In the genomic region with DNA sequence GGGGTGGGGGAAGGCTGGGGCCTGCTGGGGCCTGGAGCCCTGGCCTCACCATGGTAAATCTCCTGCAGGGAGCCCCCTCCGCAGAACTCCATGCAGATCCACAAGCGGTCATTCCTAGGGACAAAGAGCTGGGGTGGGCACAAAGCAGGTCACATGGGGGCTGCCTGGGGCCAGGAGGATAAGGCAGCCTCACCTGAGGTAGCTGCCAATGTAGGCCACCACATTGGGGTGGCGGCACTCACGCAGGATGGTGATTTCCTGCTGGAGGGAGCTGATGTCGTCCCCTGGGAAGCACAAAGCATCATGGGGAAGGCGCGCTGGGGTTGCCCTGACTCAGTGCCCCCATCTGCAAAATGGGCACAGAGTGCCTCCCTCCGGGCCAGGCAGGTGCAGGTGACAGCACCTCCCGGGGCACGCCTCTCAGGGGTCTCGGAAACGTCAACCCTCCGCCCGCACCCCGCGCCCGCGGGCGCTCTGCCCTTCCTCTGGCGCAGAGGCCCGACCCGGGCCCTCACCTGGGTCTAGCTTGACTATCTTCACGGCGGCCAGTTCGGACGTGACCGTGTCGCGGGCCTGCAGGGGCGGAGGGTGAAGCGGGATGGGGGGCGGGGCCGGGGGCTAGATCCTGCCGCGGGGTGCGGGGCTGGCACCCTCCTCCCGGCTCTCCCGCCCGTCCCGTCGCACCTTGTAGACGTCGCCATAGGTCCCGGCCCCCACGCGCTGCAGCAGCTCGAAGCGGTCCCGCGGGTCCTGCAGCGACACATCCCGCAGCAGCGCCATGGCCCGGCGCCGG, we compare ENCODE assay signal across 9 cellular contexts. TPM values are rescaled to one million over a fixed set of nuclear protein-coding genes. Genes with fewer than 3 reads are reported as not detected.
A peak's percentile ranks its signal among the peaks of the same experiment; 100 is the strongest.
DNase-seq lines count a peak whose midpoint lies in the region; ATAC-seq and TF ChIP-seq lines count a peak whose summit lies in the region.
"Had no signal": no experiment of that assay in that cellular context is flagged by ENCODE, and none has a peak within 500 bp of the region (broad histone marks: within the 10 kb centered on the region; RNA-seq: fewer than 3 reads in every experiment).

No MANE protein-coding gene starts in this region.

- peak; percentile 39 for DNase-seq in COLO668 (lab: John Stamatoyannopoulos, UW; ENCODE audit: unreplicated experiment)
- no peak for DNase-seq in PC-9
- DNase-seq in mammary epithelial cell = no peak
- DNase-seq in type B pancreatic cell (ENCODE audit: extremely low spot score, unreplicated experiment) = no peak
- no peak for DNase-seq in islet precursor cell

- peaks cover 24% of the 10 kb centered on the region for H3F3A ChIP-seq in PC-9 (ENCODE audit: insufficient read depth, low read depth)

- no peaks in the 10 kb centered on the region for H3K27me3 Mint-ChIP-seq in type B pancreatic cell

- ATAC-seq in GM21576 (IDR thresholded peaks at IDR 0.05; ENCODE audit: unreplicated experiment) (peak; percentile 18), GM18870 (IDR thresholded peaks at IDR 0.05; ENCODE audit: unreplicated experiment) (no peak)

- peak overlapping the region; percentile 64 for H3K4me3 ChIP-seq in PC-9
- H3K4me3 ChIP-seq in mammary epithelial cell (replicated peaks in 1 of 3; ENCODE audit: insufficient read depth in 1 of 3, low read depth in 2 of 3, low read length in 3 of 3) = peak overlapping the region; percentile 7 to 62 (median 54)
- peak overlapping the region; percentile 52 to 67 for H3K4me3 ChIP-seq in mucosa of rectum (ENCODE audit: low read length in 2 of 2)

- dilution Hi-C loops in mammary epithelial cell (cut with HindIII; ENCODE audit: low sequenced_read_pairs) = no loop called here

- no peaks in the 10 kb centered on the region for H3K79me2 ChIP-seq in PC-9 (ENCODE audit: low read depth)
- no peaks in the 10 kb centered on the region for H3K79me2 ChIP-seq in mammary epithelial cell (ENCODE audit: insufficient read depth, low read length)

- H3K4me2 ChIP-seq in PC-9 (peak overlapping the region; percentile 66), mammary epithelial cell (ENCODE audit: insufficient read depth, low read depth, low read length) (peak overlapping the region; percentile 76)

- peak overlapping the region; percentile 80; the same call in 1 of the 2 replicates for H2AFZ ChIP-seq in PC-9
- peak overlapping the region; percentile 61 for H2AFZ ChIP-seq in mammary epithelial cell (ENCODE audit: low read depth, low read length)

- no peaks in the 10 kb centered on the region for H3K27me3 ChIP-seq in PC-9 (ENCODE audit: insufficient read depth, low read depth)
- no peaks in the 10 kb centered on the region for H3K27me3 ChIP-seq in mammary epithelial cell (ENCODE audit: insufficient read depth, low read length)
- H3K27me3 ChIP-seq in mucosa of rectum (ENCODE audit: control insufficient read depth in 2 of 2, insufficient read depth in 2 of 2, low read length in 2 of 2) = no peaks in the 10 kb centered on the region

- no peaks in the 10 kb centered on the region for H3K9me3 Mint-ChIP-seq in type B pancreatic cell

- H3K36me3 ChIP-seq in PC-9 (ENCODE audit: low read depth) (peaks cover 1% of the 10 kb centered on the region; the same call in 1 of the 2 replicates), mammary epithelial cell (ENCODE audit: insufficient read depth, low read length) (no peaks in the 10 kb centered on the region), mucosa of rectum (ENCODE audit: control insufficient read depth in 2 of 2, insufficient read depth in 2 of 2, low read length in 2 of 2) (peaks cover 4 to 15% of the 10 kb centered on the region in 2 donors)

- POLR2A ChIA-PET in PC-9 (lab: Charles Lee; ENCODE audit: unreplicated experiment) = interaction anchor here (0.6 kb wide), 2 partner anchors 24 to 320 kb away, joined by 3 to 9 read pairs; partner anchors contain the start of genes FAU, MRPL49 and SF1

- H3K9me2 ChIP-seq in PC-9 (ENCODE audit: insufficient read depth) = no peaks in the 10 kb centered on the region

- intact Hi-C loops in PC-9 (cut with micrococcal nuclease; ENCODE audit: unreplicated experiment) (loop anchor here (1.0 kb wide), 1 partner anchor 41 kb away; no protein-coding TSS in a partner anchor), mammary epithelial cell (cut with micrococcal nuclease) (loop anchor here (1.0 kb wide), 1 partner anchor 40 kb away; no protein-coding TSS in a partner anchor)

- H3K27ac ChIP-seq in PC-9 (no peak overlapping the region), mammary epithelial cell (ENCODE audit: insufficient read depth, low read depth, low read length) (no peak overlapping the region), mucosa of rectum (ENCODE audit: low read depth in 2 of 2, low read length in 2 of 2) (peak overlapping the region in 1 of 2 donors; percentile 58)

- H3K9me3 ChIP-seq in PC-9 (ENCODE audit: insufficient read depth, low read depth) (no peaks in the 10 kb centered on the region), mammary epithelial cell (replicated peaks; ENCODE audit: insufficient read depth, low read length) (no peaks in the 10 kb centered on the region), mucosa of rectum (ENCODE audit: control insufficient read depth in 2 of 2, low read length in 2 of 2) (no peaks in the 10 kb centered on the region)

- no peak overlapping the region for H3K9ac ChIP-seq in mammary epithelial cell (ENCODE audit: insufficient read depth, low read length)
- H3K9ac ChIP-seq in mucosa of rectum (ENCODE audit: low read depth in 1 of 2, low read length in 2 of 2) = peak overlapping the region; percentile 14 to 41

- no peaks in the 10 kb centered on the region for H3K36me3 Mint-ChIP-seq in type B pancreatic cell

- no peak overlapping the region for H3K27ac Mint-ChIP-seq in type B pancreatic cell

- TSS peak; percentile 12 for BruUV-seq in PC-9 (replicated peaks; lab: Mats Ljungman, UMichigan)
- BruUV-seq in mammary epithelial cell (replicated peaks; lab: Mats Ljungman, UMichigan) = no TSS peak

- peak overlapping the region; percentile 76 for H3K4me3 Mint-ChIP-seq in type B pancreatic cell

- WGBS in mammary epithelial cell (ENCODE audit: low coverage, missing lambda C conversion rate) = no CpG with 5 or more reads among the region's 56 CpGs

- CTCF ChIA-PET in PC-9 (lab: Charles Lee) (interaction anchor here (0.6 to 1.2 kb wide), 5 partner anchors 41 to 460 kb away, joined by 3 to 6 read pairs (median 5); partner anchors contain the start of gene ZNHIT2), mammary epithelial cell (lab: Charles Lee; ENCODE audit: low non-redundant PET) (interaction anchor here (0.6 kb wide), 1 partner anchor 10 kb away, joined by 9 read pairs; no protein-coding TSS in a partner anchor)

- H4K20me1 ChIP-seq in PC-9 (ENCODE audit: insufficient read depth) (no peaks in the 10 kb centered on the region), mammary epithelial cell (ENCODE audit: insufficient read depth, low read length) (no peaks in the 10 kb centered on the region)

- in situ Hi-C loops in mammary epithelial cell (cut with MboI; ENCODE audit: low sequenced_read_pairs in 2 of 2) = no loop called here

- peaks cover 8% of the 10 kb centered on the region for H3K4me1 Mint-ChIP-seq in type B pancreatic cell (ENCODE audit: unreplicated experiment)

- peaks cover 20% of the 10 kb centered on the region for H3K4me1 ChIP-seq in PC-9 (replicated peaks; ENCODE audit: insufficient read depth)
- peaks cover 14% of the 10 kb centered on the region for H3K4me1 ChIP-seq in mammary epithelial cell (ENCODE audit: insufficient read depth, low read length)
- H3K4me1 ChIP-seq in mucosa of rectum (ENCODE audit: control insufficient read depth in 2 of 2, insufficient read depth in 2 of 2, low read length in 2 of 2) = peaks cover 15 to 18% of the 10 kb centered on the region in 2 donors

- no peak for TF ChIP-seq CTCF in PC-9 (conservative IDR thresholded peaks at IDR 0.05)
- no peak for TF ChIP-seq CTCF in mammary epithelial cell (conservative IDR thresholded peaks at IDR 0.05 in 1 of 2, IDR thresholded peaks at IDR 0.05 in 1 of 2; ENCODE audit: extremely low read depth in 1 of 2, insufficient read depth in 1 of 2, low read depth in 1 of 2, low read length in 2 of 2)
- no peak for TF ChIP-seq CTCF in type B pancreatic cell (conservative IDR thresholded peaks at IDR 0.05)

RNA-seq across cellular contexts. Expression of gene MAP4K2, which starts 0.4 kb away (rescaled TPM):
- total RNA-seq in PC-9 (2021) (32.6 and 34.3 TPM in 2 replicates), mammary epithelial cell (10 to 100 TPM; 15.4 to 15.5 TPM), type B pancreatic cell (ENCODE audit: low replicate concordance) (8.6 and 20.2 TPM in 2 replicates)
- 7.9 TPM for polyA plus RNA-seq in mammary epithelial cell
- 41.4 TPM for polyA minus RNA-seq in mammary epithelial cell

RNA-seq across cellular contexts. Expression of gene MEN1, which starts 7.8 kb away (rescaled TPM):
- total RNA-seq in PC-9 (2021) = 48.7 and 61.6 TPM in 2 replicates
- total RNA-seq in mammary epithelial cell = 10 to 100 TPM; 20.7 to 35.7 TPM
- polyA plus RNA-seq in mammary epithelial cell = 24.7 TPM
- 23.4 TPM for polyA minus RNA-seq in mammary epithelial cell
- 35.5 and 50.6 TPM in 2 replicates for total RNA-seq in type B pancreatic cell (ENCODE audit: low replicate concordance)

RNA-seq across cellular contexts. Expression of gene SF1, which starts 24.2 kb away (rescaled TPM):
- total RNA-seq in PC-9 (2021) (253 and 336 TPM in 2 replicates), mammary epithelial cell (100 to 1,000 TPM; 115 to 294 TPM), type B pancreatic cell (ENCODE audit: low replicate concordance) (315 and 450 TPM in 2 replicates)
- polyA plus RNA-seq in mammary epithelial cell = 79.4 TPM
- polyA minus RNA-seq in mammary epithelial cell = 212 TPM

RNA-seq across cellular contexts. Expression of gene CDC42BPG, which starts 41.9 kb away (rescaled TPM):
- total RNA-seq in PC-9 (2021) = 31.3 and 33.8 TPM in 2 replicates
- total RNA-seq in mammary epithelial cell = 10 to 100 TPM; 10.5 to 18.7 TPM
- polyA plus RNA-seq in mammary epithelial cell = 3.7 TPM
- 8.1 TPM for polyA minus RNA-seq in mammary epithelial cell
- total RNA-seq in type B pancreatic cell (ENCODE audit: low replicate concordance) = 20.1 and 47.7 TPM in 2 replicates

RNA-seq across cellular contexts. Expression of gene PYGM, which starts 42.8 kb away (rescaled TPM):
- 1.3 and 1.6 TPM in 2 replicates for total RNA-seq in PC-9 (2021)
- total RNA-seq in mammary epithelial cell = 1 to 10 TPM in 1 of 2 donors, under 1 TPM in 1; 0.50 to 1.1 TPM
- polyA plus RNA-seq in mammary epithelial cell = 0.06 TPM
- not detected for polyA minus RNA-seq in mammary epithelial cell
- 2.0 and 239 TPM in 2 replicates for total RNA-seq in type B pancreatic cell (ENCODE audit: low replicate concordance)
- total RNA-seq: LHCN-M2 had no signal
